1 cellular context compared by ENCODE assay signal in genomic region chr15:54149115-54149531, GRCh38.
TF ChIP-seq lines count a peak whose summit lies in the region.

No MANE protein-coding gene starts in this region.

TF ChIP-seq in HepG2, 621 proteins besides CTCF, POLR2A, EP300 and RAD21 (continued from another document):
- TF ChIP-seq ZBTB4 (CRISPR knock-in tag; IDR thresholded peaks at IDR 0.05; ENCODE audit: borderline replicate concordance), result no peak
- no peak for TF ChIP-seq ZNF124 (CRISPR knock-in tag; IDR thresholded peaks at IDR 0.05)
- no peak for TF ChIP-seq FOXK1 (CRISPR knock-in tag; IDR thresholded peaks at IDR 0.05; ENCODE audit: borderline replicate concordance, low read depth)
TF ChIP-seq in HepG2: peak in this region for 0.
